Comparison of ENCODE assay signal across 8 cellular contexts in the genomic region with DNA sequence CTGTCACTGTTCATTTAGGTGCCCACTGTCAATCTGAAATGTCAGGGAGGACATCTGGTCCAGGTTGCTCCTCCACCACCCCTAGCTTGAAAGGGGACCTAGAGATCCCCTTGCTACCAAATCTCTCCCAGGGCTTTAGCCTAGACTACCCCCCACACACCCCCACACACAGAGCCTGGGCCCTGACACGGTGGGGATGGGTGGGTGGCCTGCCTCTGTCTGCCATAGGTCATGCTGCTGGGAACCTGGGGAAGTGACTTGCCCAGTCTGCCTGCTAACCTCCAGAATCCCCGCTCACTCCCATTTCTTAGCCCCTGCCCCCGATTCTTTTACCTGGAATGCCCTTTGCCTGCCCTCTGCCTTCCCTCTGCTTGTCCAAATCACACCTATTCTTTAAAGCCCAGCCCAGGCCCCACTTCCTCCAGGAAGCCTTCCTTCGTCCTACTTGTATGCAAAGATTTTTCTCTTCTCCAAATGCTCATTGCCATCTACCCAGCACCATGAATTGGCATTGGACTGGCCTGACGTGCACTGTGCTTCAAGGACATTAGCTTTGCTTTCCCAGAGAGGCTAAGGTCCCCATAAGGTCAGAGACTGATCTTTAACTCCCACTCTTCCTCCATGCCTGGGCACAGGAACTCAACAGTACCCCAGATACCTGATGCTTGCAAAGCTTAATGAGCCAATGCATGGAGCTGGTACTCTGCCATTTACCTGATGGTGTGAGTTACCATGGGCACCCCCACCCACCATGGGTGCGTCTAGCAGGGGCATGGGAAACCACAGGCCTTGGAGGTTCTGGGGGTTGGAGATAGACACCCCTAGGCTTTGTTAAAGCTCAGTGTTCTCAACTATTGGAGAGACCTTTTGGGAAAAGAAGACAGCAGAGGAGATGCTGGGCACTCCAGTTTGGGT. TPM values are rescaled to one million over a fixed set of nuclear protein-coding genes. Genes with fewer than 3 reads are reported as not detected.
DNase-seq lines count a peak whose midpoint lies in the region; ATAC-seq, FAIRE-seq and TF ChIP-seq lines count a peak whose summit lies in the region.
"Had no signal": no experiment of that assay in that cellular context is flagged by ENCODE, and none has a peak within 500 bp of the region (broad histone marks: within the 10 kb centered on the region; RNA-seq: fewer than 3 reads in every experiment).

No MANE protein-coding gene starts in this region.

- H4K20me1 ChIP-seq in HCT116 (ENCODE audit: insufficient read depth), result no peaks in the 10 kb centered on the region

- TF ChIP-seq POLR2A in HCT116 (IDR thresholded peaks at IDR 0.05; ENCODE audit: borderline replicate concordance, extremely low read depth, insufficient read depth, insufficient read length) (no peak), breast epithelium (IDR thresholded peaks at IDR 0.05) (no peak)

- H3K4me3 ChIP-seq in HCT116 (replicated peaks in 1 of 2; ENCODE audit: low read depth in 1 of 2, low read length in 2 of 2) (no peak overlapping the region), breast epithelium (peak overlapping the region in 2 of 3 donors; percentile 66 to 86), mucosa of rectum (ENCODE audit: low read length in 2 of 2) (peak overlapping the region in 1 of 2 donors; percentile 48), subcutaneous abdominal adipose tissue (ENCODE audit: low read depth in 1 of 5, low read length in 5 of 5) (peak overlapping the region in 4 of 5 donors; percentile 22 to 66 (median 57))

- no peak for TF ChIP-seq CTCF in HCT116 (IDR thresholded peaks at IDR 0.05 in 2 of 3, conservative IDR thresholded peaks at IDR 0.05 in 1 of 3; ENCODE audit: borderline replicate concordance in 1 of 3, insufficient read depth in 1 of 3, low read depth in 2 of 3, low read length in 2 of 3)
- TF ChIP-seq CTCF in breast epithelium (IDR thresholded peaks at IDR 0.05), result no peak

- intact Hi-C loops in HCT116 (cut with micrococcal nuclease), result no loop called here
- intact Hi-C loops in breast epithelium (cut with DNase I; ENCODE audit: low total_unique reads), result no loop called here

- RAD21 ChIA-PET in HCT116 (lab: Charles Lee; ENCODE audit: low non-redundant PET in 1 of 2, low total read pairs in 2 of 2, uncharacterized antibody in 2 of 2, unreplicated experiment in 2 of 2), result no interaction called here

- H3K36me3 ChIP-seq in HCT116 (ENCODE audit: control insufficient read depth in 1 of 2, insufficient read depth in 2 of 2, low read length in 2 of 2) (no peaks in the 10 kb centered on the region), breast epithelium (no peaks in the 10 kb centered on the region), mucosa of rectum (ENCODE audit: control insufficient read depth in 2 of 2, insufficient read depth in 2 of 2, low read length in 2 of 2) (no peaks in the 10 kb centered on the region), subcutaneous abdominal adipose tissue (ENCODE audit: control insufficient read depth in 5 of 5, insufficient read depth in 5 of 5, low read length in 5 of 5) (no peaks in the 10 kb centered on the region)

- H3K79me2 ChIP-seq in HCT116 (ENCODE audit: insufficient read depth, low read length), result no peaks in the 10 kb centered on the region

- no peaks in the 10 kb centered on the region for H3K27me3 ChIP-seq in HCT116 (ENCODE audit: insufficient read depth, low read length)
- H3K27me3 ChIP-seq in breast epithelium, result no peaks in the 10 kb centered on the region
- H3K27me3 ChIP-seq in mucosa of rectum (ENCODE audit: control insufficient read depth in 2 of 2, insufficient read depth in 2 of 2, low read length in 2 of 2), result peaks cover 44 to 50% of the 10 kb centered on the region in 2 donors
- peaks cover 0 to 16% (median 0%) of the 10 kb centered on the region in 5 donors for H3K27me3 ChIP-seq in subcutaneous abdominal adipose tissue (ENCODE audit: control insufficient read depth in 5 of 5, insufficient read depth in 4 of 5, low read length in 5 of 5)

- H3K4me1 ChIP-seq in HCT116 (ENCODE audit: control insufficient read depth in 1 of 2, insufficient read depth in 2 of 2, low read length in 2 of 2), result peaks cover 33 to 61% of the 10 kb centered on the region in 2 experiments
- H3K4me1 ChIP-seq in breast epithelium, result peaks cover 1 to 11% of the 10 kb centered on the region in 2 donors
- peaks cover 30 to 32% of the 10 kb centered on the region in 2 donors for H3K4me1 ChIP-seq in mucosa of rectum (ENCODE audit: control insufficient read depth in 2 of 2, insufficient read depth in 2 of 2, low read length in 2 of 2)
- peaks cover 6 to 73% (median 67%) of the 10 kb centered on the region in 5 donors for H3K4me1 ChIP-seq in subcutaneous abdominal adipose tissue (ENCODE audit: control insufficient read depth in 5 of 5, insufficient read depth in 5 of 5, low read length in 5 of 5)

- CTCF ChIA-PET in HCT116 (lab: Charles Lee), result no interaction called here

- H3K9ac ChIP-seq in HCT116 (ENCODE audit: low read length) (peak overlapping the region; percentile 79), mucosa of rectum (ENCODE audit: low read depth in 1 of 2, low read length in 2 of 2) (no peak overlapping the region), subcutaneous abdominal adipose tissue (ENCODE audit: low read length in 5 of 5) (peak overlapping the region in 2 of 5 donors; percentile 31 to 45)

- no TSS peak for BruUV-seq in HCT116 (replicated peaks; lab: Mats Ljungman, UMichigan)

- H3K9me2 ChIP-seq in HCT116 (ENCODE audit: insufficient read depth), result no peaks in the 10 kb centered on the region

- DNase-seq in HCT116 (ENCODE audit: low read depth, low spot score) (no peak), breast epithelium (ENCODE audit: low spot score in 2 of 2) (no peak), HTR-8/SVneo (ENCODE audit: insufficient read length, low spot score) (no peak), NCI-H2196 (lab: John Stamatoyannopoulos, UW; ENCODE audit: unreplicated experiment) (no peak)
- DNase-seq in stimulated activated CD4-positive, alpha-beta T cell treated with anti-CD3 and anti-CD28 coated beads, Interleukin-12 subunit alpha, Interleukin-12 subunit beta, amount 100 ng/mL, for 4 hours, result no peak
- DNase-seq: NCI-H1436 treated with DMSO at 0.1 percent for 48 hours had no signal

- peak overlapping the region; percentile 87 for H3K4me2 ChIP-seq in HCT116 (ENCODE audit: low read length)

- H3K9me3 ChIP-seq in HCT116 (ENCODE audit: control insufficient read depth in 1 of 2, insufficient read depth in 1 of 2, low read depth in 1 of 2, low read length in 2 of 2) (no peaks in the 10 kb centered on the region), breast epithelium (no peaks in the 10 kb centered on the region), mucosa of rectum (ENCODE audit: control insufficient read depth in 2 of 2, low read length in 2 of 2) (no peaks in the 10 kb centered on the region), subcutaneous abdominal adipose tissue (ENCODE audit: control insufficient read depth in 5 of 5, low read length in 5 of 5) (no peaks in the 10 kb centered on the region)

- no peak for ATAC-seq in HCT116

- POLR2A ChIA-PET in HCT116 (lab: Charles Lee), result no interaction called here

- TF ChIP-seq RAD21 in HCT116 (IDR thresholded peaks at IDR 0.05; ENCODE audit: low read depth), result no peak

- H2AFZ ChIP-seq in HCT116 (ENCODE audit: low read depth, low read length, poor library complexity, severe bottlenecking), result no peak overlapping the region

- no peak for FAIRE-seq in HTR-8/SVneo (lab: Jason Lieb, UNC)

- H3K27ac ChIP-seq in HCT116 (ENCODE audit: low read depth, low read length), result peak overlapping the region; percentile 79
- peak overlapping the region; percentile 84 to 94 for H3K27ac ChIP-seq in breast epithelium
- H3K27ac ChIP-seq in mucosa of rectum (ENCODE audit: low read depth in 2 of 2, low read length in 2 of 2), result peak overlapping the region; percentile 54 to 68
- no peak overlapping the region for H3K27ac ChIP-seq in subcutaneous abdominal adipose tissue (ENCODE audit: low read depth, low read length)

TF ChIP-seq in HCT116, 20 proteins besides CTCF, POLR2A, EP300 and RAD21:
- TF ChIP-seq, protein P1, sequence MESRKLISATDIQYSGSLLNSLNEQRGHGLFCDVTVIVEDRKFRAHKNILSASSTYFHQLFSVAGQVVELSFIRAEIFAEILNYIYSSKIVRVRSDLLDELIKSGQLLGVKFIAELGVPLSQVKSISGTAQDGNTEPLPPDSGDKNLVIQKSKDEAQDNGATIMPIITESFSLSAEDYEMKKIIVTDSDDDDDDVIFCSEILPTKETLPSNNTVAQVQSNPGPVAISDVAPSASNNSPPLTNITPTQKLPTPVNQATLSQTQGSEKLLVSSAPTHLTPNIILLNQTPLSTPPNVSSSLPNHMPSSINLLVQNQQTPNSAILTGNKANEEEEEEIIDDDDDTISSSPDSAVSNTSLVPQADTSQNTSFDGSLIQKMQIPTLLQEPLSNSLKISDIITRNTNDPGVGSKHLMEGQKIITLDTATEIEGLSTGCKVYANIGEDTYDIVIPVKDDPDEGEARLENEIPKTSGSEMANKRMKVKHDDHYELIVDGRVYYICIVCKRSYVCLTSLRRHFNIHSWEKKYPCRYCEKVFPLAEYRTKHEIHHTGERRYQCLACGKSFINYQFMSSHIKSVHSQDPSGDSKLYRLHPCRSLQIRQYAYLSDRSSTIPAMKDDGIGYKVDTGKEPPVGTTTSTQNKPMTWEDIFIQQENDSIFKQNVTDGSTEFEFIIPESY (IDR thresholded peaks at IDR 0.05; ENCODE audit: extremely low read depth, insufficient replicate concordance, low read length), result no peak
- TF ChIP-seq SRF (IDR thresholded peaks at IDR 0.05; ENCODE audit: low read depth), result no peak
- no peak for TF ChIP-seq EZH2 (IDR thresholded peaks at IDR 0.05)

RNA-seq across cellular contexts. Expression of gene SMARCD3, which starts 1.9 kb away (rescaled TPM):
- total RNA-seq in HCT116 (2021; ENCODE audit: unreplicated experiment), result 30.3 TPM
- 21.2 and 30.3 TPM in 2 replicates for polyA plus RNA-seq in HCT116 (2012)
- total RNA-seq in breast epithelium, result 10 to 100 TPM; 21.3 to 69.5 (median 43.5) TPM

RNA-seq across cellular contexts. Expression of gene CHPF2, which starts 18.2 kb away (rescaled TPM):
- total RNA-seq in HCT116 (2021; ENCODE audit: unreplicated experiment) (19.5 TPM), breast epithelium (10 to 100 TPM; 24.5 to 40.6 (median 38.3) TPM)
- polyA plus RNA-seq in HCT116 (2012), result 7.6 and 8.2 TPM in 2 replicates

RNA-seq across cellular contexts. Expression of gene ABCF2, which starts 23.4 kb away (rescaled TPM):
- total RNA-seq in HCT116 (2021; ENCODE audit: unreplicated experiment) (63.7 TPM), breast epithelium (10 to 100 TPM; 35.6 to 58.7 (median 42.2) TPM)
- 29.9 and 39.4 TPM in 2 replicates for polyA plus RNA-seq in HCT116 (2012)

RNA-seq across cellular contexts. Expression of gene H2BK1, which starts 40.1 kb away (rescaled TPM):
- 0.69 TPM for total RNA-seq in HCT116 (2021; ENCODE audit: unreplicated experiment)
- polyA plus RNA-seq in HCT116 (2012), result not detected in 2 replicates
- not detected for total RNA-seq in breast epithelium

Comparison
In these comparisons a context has a peak if more than half of its experiments do, and no peak if none do; other contexts are left out.
1. H3K4me3 ChIP-seq: peak in breast epithelium (2 of 3) and subcutaneous abdominal adipose tissue (4 of 5); none in HCT116 (0 of 2).